In the genomic region with DNA sequence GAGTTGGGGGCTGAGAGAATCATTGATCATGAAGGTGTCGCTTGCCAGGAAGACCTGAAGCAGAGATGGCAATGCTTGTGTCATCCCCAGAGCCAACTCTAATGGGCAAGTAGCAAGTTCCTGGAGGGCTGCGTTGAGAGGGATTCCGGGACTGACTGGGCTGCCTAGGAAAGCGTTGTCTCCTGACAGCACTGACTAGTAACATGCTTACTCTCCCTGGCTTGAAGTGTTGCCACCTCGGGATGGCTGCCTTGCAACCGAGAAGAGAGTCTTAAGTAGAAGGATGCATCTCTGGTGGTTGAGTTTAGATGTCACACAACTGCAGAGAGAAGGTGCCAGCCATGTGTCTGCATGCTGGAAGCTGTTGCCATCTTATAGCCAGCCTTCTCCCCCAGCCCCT, we compare ENCODE assay signal across 26 cellular contexts.
"Had no signal": no experiment of that assay in that cellular context is flagged by ENCODE, and none has a peak within 500 bp of the region (broad histone marks: within the 10 kb centered on the region; RNA-seq: fewer than 3 reads in every experiment).

No MANE protein-coding gene starts in this region.

- H3K27ac ChIP-seq: neural progenitor cell, neutrophil, pancreas, prostate gland, right atrium auricular region, right lobe of liver, sigmoid colon, stomach, thoracic aorta, thyroid gland, tibial nerve, upper lobe of left lung, vagina had no signal

- H3K27me3 ChIP-seq: neural progenitor cell, pancreas, right atrium auricular region, right lobe of liver, sigmoid colon, stomach, thyroid gland, tibial nerve, upper lobe of left lung, vagina had no signal

- H3K4me1 ChIP-seq: pancreas, prostate gland, right atrium auricular region, right lobe of liver, sigmoid colon, stomach, thyroid gland, tibial nerve, upper lobe of left lung, vagina had no signal

- H3K9me3 ChIP-seq: neutrophil, pancreas, prostate gland, right atrium auricular region, right lobe of liver, sigmoid colon, stomach, thoracic aorta, thyroid gland, tibial nerve, upper lobe of left lung, vagina had no signal

- ATAC-seq: naive thymus-derived CD4-positive, alpha-beta T cell; natural killer cell; pancreas; right lobe of liver; stimulated activated effector memory CD8-positive, alpha-beta T cell treated with anti-CD3 and anti-CD28 coated beads, Interleukin-12 subunit alpha, Interleukin-12 subunit beta, amount 100 ng/mL, for 72 hours; stimulated activated naive B cell treated with anti-CD40 and anti-IgM and Interleukin-4, amounts not matched to agents 10 μg/mL and 1 μg/mL and 100 μg/mL, for 72 hours had no signal

- DNase-seq: naive thymus-derived CD4-positive, alpha-beta T cell; natural killer cell; nucleus accumbens; pancreas; retina; right lobe of liver; sigmoid colon; small intestine; stimulated activated CD4-positive, alpha-beta T cell treated with anti-CD3 and anti-CD28 coated beads, Interleukin-15, amount 100 ng/mL, for 24 hours; stimulated activated CD4-positive, alpha-beta T cell treated with anti-CD3 and anti-CD28 coated beads, Interleukin-2, amount 100 ng/mL, for 24 hours; stimulated activated CD4-positive, alpha-beta T cell treated with anti-CD3 and anti-CD28 coated beads, Interleukin-2, amount 100 ng/mL, for 48 hours; stimulated activated CD4-positive, alpha-beta T cell treated with anti-CD3 and anti-CD28 coated beads, Interleukin-4, amount 100 ng/mL, for 24 hours; stimulated activated naive B cell treated with anti-CD40 and anti-IgM and Interleukin-4, amounts not matched to agents 10 μg/mL and 1 μg/mL and 100 μg/mL, for 72 hours; stimulated activated naive CD4-positive, alpha-beta T cell treated with Interleukin-2 at 50 U/mL for 16 hours; stomach; thyroid gland; trophoblast cell had no signal

- H3K4me3 ChIP-seq: neural progenitor cell, pancreas, prostate gland, right atrium auricular region, right lobe of liver, sigmoid colon, stomach, thoracic aorta, thyroid gland, tibial nerve, upper lobe of left lung, vagina had no signal
